In genomic region chr10:5953676-5954075, GRCh38 we compare ENCODE assay signal across 19 cellular contexts. TPM values are rescaled to one million over a fixed set of nuclear protein-coding genes. Genes with fewer than 3 reads are reported as not detected.
"Had no signal": no experiment of that assay in that cellular context is flagged by ENCODE, and none has a peak within 500 bp of the region (broad histone marks: within the 10 kb centered on the region; RNA-seq: fewer than 3 reads in every experiment).

No MANE protein-coding gene starts in this region.

- H3K4me3 ChIP-seq: body of pancreas, colonic mucosa had no signal

- H3K4me1 Mint-ChIP-seq: activated CD4-positive, alpha-beta T cell treated with anti-CD3 and anti-CD28 coated beads for 36 hours; activated naive CD4-positive, alpha-beta T cell treated with anti-CD3 and anti-CD28 coated beads, Interleukin-2, amount 50 U/mL, for 24 hours had no signal

- H3K27ac Mint-ChIP-seq: activated CD4-positive, alpha-beta T cell treated with anti-CD3 and anti-CD28 coated beads for 36 hours; activated naive CD4-positive, alpha-beta T cell treated with anti-CD3 and anti-CD28 coated beads, Interleukin-2, amount 50 U/mL, for 24 hours; activated T-helper 1 cell treated with anti-CD3 and anti-CD28 coated beads, Interleukin-12 subunit alpha, Interleukin-12 subunit beta, Interleukin-2, Interleukin-4 antibody, amounts not matched to agents 30 ng/mL and 10 ng/mL and 1 ng/mL, durations not matched to agents 14 hours and 24 hours and 36 hours; stimulated activated effector memory CD8-positive, alpha-beta T cell treated with anti-CD3 and anti-CD28 coated beads, Interleukin-12 subunit alpha, Interleukin-12 subunit beta, amount 100 ng/mL, for 72 hours; stimulated activated naive CD8-positive, alpha-beta T cell treated with anti-CD3 and anti-CD28 coated beads, Interleukin-15, Interleukin-2, amounts not matched to agents 100 ng/mL and 50 ng/mL, for 24 hours; type B pancreatic cell had no signal

- H3K27me3 Mint-ChIP-seq: activated CD4-positive, alpha-beta T cell treated with anti-CD3 and anti-CD28 coated beads for 36 hours; activated naive CD4-positive, alpha-beta T cell treated with anti-CD3 and anti-CD28 coated beads, Interleukin-2, amount 50 U/mL, for 24 hours; naive thymus-derived CD4-positive, alpha-beta T cell; stimulated activated naive CD8-positive, alpha-beta T cell treated with anti-CD3 and anti-CD28 coated beads, Interleukin-15, Interleukin-2, amounts not matched to agents 100 ng/mL and 50 ng/mL, for 24 hours had no signal

- H3K4me3 Mint-ChIP-seq: activated CD4-positive, alpha-beta T cell treated with anti-CD3 and anti-CD28 coated beads for 36 hours; activated naive CD4-positive, alpha-beta T cell treated with anti-CD3 and anti-CD28 coated beads, Interleukin-2, amount 50 U/mL, for 24 hours; activated T-helper 1 cell treated with anti-CD3 and anti-CD28 coated beads, Interleukin-12 subunit alpha, Interleukin-12 subunit beta, Interleukin-2, Interleukin-4 antibody, amounts not matched to agents 30 ng/mL and 10 ng/mL and 1 ng/mL, durations not matched to agents 14 hours and 24 hours and 36 hours; naive thymus-derived CD4-positive, alpha-beta T cell; stimulated activated effector memory CD8-positive, alpha-beta T cell treated with anti-CD3 and anti-CD28 coated beads, Interleukin-12 subunit alpha, Interleukin-12 subunit beta, amount 100 ng/mL, for 72 hours; stimulated activated naive CD8-positive, alpha-beta T cell treated with anti-CD3 and anti-CD28 coated beads, Interleukin-15, Interleukin-2, amounts not matched to agents 100 ng/mL and 50 ng/mL, for 24 hours; type B pancreatic cell had no signal

- ATAC-seq: activated CD4-positive, alpha-beta T cell treated with anti-CD3 and anti-CD28 coated beads for 36 hours; body of pancreas; left colon; naive thymus-derived CD4-positive, alpha-beta T cell; right cardiac atrium; stimulated activated effector memory CD8-positive, alpha-beta T cell treated with anti-CD3 and anti-CD28 coated beads, Interleukin-12 subunit alpha, Interleukin-12 subunit beta, amount 100 ng/mL, for 72 hours had no signal

- H3K4me1 ChIP-seq: colonic mucosa had no signal

- H3K27ac ChIP-seq: body of pancreas, colonic mucosa had no signal

- DNase-seq: activated CD4-positive, alpha-beta T cell treated with anti-CD3 and anti-CD28 coated beads for 36 hours; activated CD4-positive, alpha-beta T cell treated with anti-CD3 and anti-CD28 coated beads, Interleukin-2, amount 50 U/mL, for 4 hours; activated CD4-positive, CD25-positive, alpha-beta regulatory T cell; activated CD8-positive, alpha-beta memory T cell treated with anti-CD3 and anti-CD28 coated beads for 24 hours; activated gamma-delta T cell treated with Interleukin-2 at 50 U/mL for 16 hours; colonic mucosa; effector CD8-positive, alpha-beta T cell; midbrain; naive thymus-derived CD4-positive, alpha-beta T cell; right cardiac atrium; stimulated activated CD4-positive, alpha-beta T cell treated with anti-CD3 and anti-CD28 coated beads, Interleukin-4, amount 100 ng/mL, for 24 hours had no signal

- H3K27me3 ChIP-seq: body of pancreas, colonic mucosa had no signal

- H3K36me3 Mint-ChIP-seq: type B pancreatic cell had no signal

- H3K36me3 ChIP-seq: colonic mucosa had no signal

- H3K9me3 ChIP-seq: body of pancreas, colonic mucosa had no signal

RNA-seq across cellular contexts. Expression of gene IL15RA, which starts 23.7 kb away (rescaled TPM):
- total RNA-seq: frontal cortex had no signal
